1 cellular context compared by ENCODE assay signal in genomic region chr2:46077522-46078062, GRCh38.
TF ChIP-seq lines count a peak whose summit lies in the region.

No MANE protein-coding gene starts in this region.

TF ChIP-seq in GM12878, 131 proteins besides CTCF, POLR2A, EP300 and RAD21 (continued from another document and continues in another):
- 0 out of 2 replicates have a peak, but pooled peaks have one; percentile 48 for TF ChIP-seq PKNOX1 (IDR thresholded peaks at IDR 0.05)
- TF ChIP-seq HDAC6 (IDR thresholded peaks at IDR 0.05; ENCODE audit: unreplicated experiment) = no peak
- TF ChIP-seq MTA2 (IDR thresholded peaks at IDR 0.05; ENCODE audit: low read depth) = peak; percentile 87
- no peak for TF ChIP-seq NFYA (IDR thresholded peaks at IDR 0.05; ENCODE audit: borderline replicate concordance, low read depth, low read length)
- no peak for TF ChIP-seq NBN (IDR thresholded peaks at IDR 0.05)
- no peak for TF ChIP-seq EGR1 (IDR thresholded peaks at IDR 0.05; ENCODE audit: borderline replicate concordance in 1 of 2, low read depth in 2 of 2, low read length in 2 of 2)
- TF ChIP-seq SREBF1 (IDR thresholded peaks at IDR 0.05; ENCODE audit: low read length) = no peak
- no peak for TF ChIP-seq SMC3 (IDR thresholded peaks at IDR 0.05; ENCODE audit: borderline replicate concordance, low read length)
- no peak for TF ChIP-seq PML (IDR thresholded peaks at IDR 0.05; ENCODE audit: low read length)
- no peak for TF ChIP-seq SUPT20H (IDR thresholded peaks at IDR 0.05; ENCODE audit: borderline replicate concordance, control insufficient read depth, low read depth, low read length)
- TF ChIP-seq MEF2A (IDR thresholded peaks at IDR 0.05; ENCODE audit: insufficient read depth, low read depth, low read length) = no peak
- no peak for TF ChIP-seq ZBTB11 (CRISPR knock-in tag; IDR thresholded peaks at IDR 0.05)
- no peak for TF ChIP-seq MYB (IDR thresholded peaks at IDR 0.05; ENCODE audit: borderline replicate concordance, low read depth, low read length)
- TF ChIP-seq TAF1 (IDR thresholded peaks at IDR 0.05; ENCODE audit: borderline replicate concordance, low read depth, low read length) = no peak
- TF ChIP-seq IRF5 (IDR thresholded peaks at IDR 0.05; ENCODE audit: borderline replicate concordance) = no peak
- TF ChIP-seq SMAD1 (IDR thresholded peaks at IDR 0.05; ENCODE audit: low read depth, partially characterized antibody) = no peak
- TF ChIP-seq ZBTB33 (IDR thresholded peaks at IDR 0.05) = no peak
- TF ChIP-seq DPF2 (IDR thresholded peaks at IDR 0.05) = peak; percentile 36; the same call in 1 of the 2 replicates
- TF ChIP-seq ZNF24 (IDR thresholded peaks at IDR 0.05) = no peak
- no peak for TF ChIP-seq YBX1 (IDR thresholded peaks at IDR 0.05)
- no peak for TF ChIP-seq ELK1 (IDR thresholded peaks at IDR 0.05; ENCODE audit: low read depth, low read length)
- TF ChIP-seq BACH1 (IDR thresholded peaks at IDR 0.05; ENCODE audit: borderline replicate concordance) = no peak
- no peak for TF ChIP-seq RBBP5 (conservative IDR thresholded peaks at IDR 0.05)
- TF ChIP-seq ZNF217 (IDR thresholded peaks at IDR 0.05) = no peak; the same call in 1 of the 2 replicates
- TF ChIP-seq HDGF (IDR thresholded peaks at IDR 0.05) = no peak
- no peak for TF ChIP-seq ZNF622 (IDR thresholded peaks at IDR 0.05)
- TF ChIP-seq PAX8 (IDR thresholded peaks at IDR 0.05) = no peak
- no peak for TF ChIP-seq NRF1 (conservative IDR thresholded peaks at IDR 0.05; ENCODE audit: low read depth, low read length)
- TF ChIP-seq RELB (IDR thresholded peaks at IDR 0.05; ENCODE audit: low read depth) = peak; percentile 81
- no peak for TF ChIP-seq CHD4 (IDR thresholded peaks at IDR 0.05)
- no peak for TF ChIP-seq TBL1XR1 (IDR thresholded peaks at IDR 0.05; ENCODE audit: low read depth, low read length)
- TF ChIP-seq ETV6 (conservative IDR thresholded peaks at IDR 0.05 in 1 of 2, IDR thresholded peaks at IDR 0.05 in 1 of 2; ENCODE audit: borderline replicate concordance in 1 of 2, low read depth in 1 of 2) = no peak
- no peak for TF ChIP-seq RAD51 (IDR thresholded peaks at IDR 0.05)
- TF ChIP-seq E2F8 (IDR thresholded peaks at IDR 0.05; ENCODE audit: low read depth, partially characterized antibody) = no peak
- TF ChIP-seq HDAC2 (IDR thresholded peaks at IDR 0.05) = no peak
- peak; percentile 28; the same call in 1 of the 2 replicates for TF ChIP-seq CREB1 (IDR thresholded peaks at IDR 0.05; ENCODE audit: low read depth)
- no peak for TF ChIP-seq CHD2 (IDR thresholded peaks at IDR 0.05; ENCODE audit: borderline replicate concordance, low read depth, low read length)
- 0 out of 2 replicates have a peak, but pooled peaks have one; percentile 14 for TF ChIP-seq IKZF1 (conservative IDR thresholded peaks at IDR 0.05)
- TF ChIP-seq ATF2 (IDR thresholded peaks at IDR 0.05; ENCODE audit: low read length) = no peak
- no peak for TF ChIP-seq KAT2A (conservative IDR thresholded peaks at IDR 0.05; ENCODE audit: control insufficient read depth, low read depth, low read length)
- TF ChIP-seq IKZF2 (IDR thresholded peaks at IDR 0.05) = peak in 1 of 2 experiments; percentile 61; a peak in 2 of 4 replicates
- no peak for TF ChIP-seq WRNIP1 (IDR thresholded peaks at IDR 0.05; ENCODE audit: borderline replicate concordance, low read depth, low read length)
- no peak for TF ChIP-seq FOXM1 (IDR thresholded peaks at IDR 0.05; ENCODE audit: low read depth, low read length)
- peak; percentile 72 for TF ChIP-seq SKIL (IDR thresholded peaks at IDR 0.05; ENCODE audit: low read depth, poor library complexity, severe bottlenecking)
- TF ChIP-seq CBX5 (IDR thresholded peaks at IDR 0.05; ENCODE audit: low read depth) = no peak
- TF ChIP-seq RELA (IDR thresholded peaks at IDR 0.05; ENCODE audit: borderline replicate concordance, partially characterized antibody) = peak; percentile 31
- no peak for TF ChIP-seq RUNX3 (IDR thresholded peaks at IDR 0.05; ENCODE audit: low read length)
